Comparison of ENCODE assay signal across 12 cellular contexts in the genomic region with DNA sequence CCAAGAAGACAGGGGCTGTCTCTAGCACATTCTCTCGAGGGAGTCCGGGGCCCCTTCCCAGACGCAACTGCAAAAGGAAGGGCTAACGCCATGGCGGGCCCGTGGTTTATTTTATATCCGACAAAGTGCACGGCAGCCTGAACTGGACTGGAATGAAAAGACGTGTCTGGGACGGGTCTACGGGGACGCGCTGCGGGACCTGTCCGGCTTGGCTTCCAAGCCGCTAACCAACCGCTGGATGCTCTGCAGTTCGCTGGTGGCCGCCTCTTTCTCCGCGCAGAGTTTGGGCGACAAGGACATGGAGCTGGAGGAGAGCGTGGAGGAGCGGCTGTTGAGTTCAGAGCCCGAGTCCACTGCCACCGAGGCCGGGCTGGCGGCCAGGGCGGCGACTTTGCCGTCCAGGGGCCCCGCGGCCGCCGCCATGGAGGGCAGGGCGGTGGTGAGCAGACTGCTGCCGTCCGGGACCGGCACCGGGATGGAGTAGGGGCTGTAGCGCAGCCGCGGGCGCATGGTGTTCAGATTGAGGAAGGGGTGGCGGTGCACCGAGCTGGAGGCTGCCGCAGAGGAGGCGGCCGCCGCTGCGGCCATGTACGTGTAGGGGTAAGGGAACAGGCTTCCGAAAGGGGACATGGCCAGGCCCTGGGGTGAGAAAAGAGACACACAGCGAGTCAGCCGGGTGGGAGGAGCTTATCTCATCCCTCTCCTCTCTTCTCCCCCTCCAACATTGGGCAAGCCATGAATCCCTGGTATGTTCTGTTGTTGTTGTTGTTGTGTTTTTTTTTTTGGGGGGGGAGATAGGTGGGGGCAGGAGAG. TPM values are rescaled to one million over a fixed set of nuclear protein-coding genes. Genes with fewer than 3 reads are reported as not detected.
A peak's percentile ranks its signal among the peaks of the same experiment; 100 is the strongest.
DNase-seq lines count a peak whose midpoint lies in the region; ATAC-seq and TF ChIP-seq lines count a peak whose summit lies in the region.
"Had no signal": no experiment of that assay in that cellular context is flagged by ENCODE, and none has a peak within 500 bp of the region (broad histone marks: within the 10 kb centered on the region; RNA-seq: fewer than 3 reads in every experiment).

No MANE protein-coding gene starts in this region.

- ATAC-seq in stimulated activated memory B cell treated with anti-CD40 and anti-IgM and Interleukin-4, amounts not matched to agents 10 μg/mL and 1 μg/mL and 100 μg/mL, for 72 hours, result no peak

- no peaks in the 10 kb centered on the region for H3K36me3 Mint-ChIP-seq in stimulated activated memory B cell treated with anti-CD40 and anti-IgM and Interleukin-4, amounts not matched to agents 10 μg/mL and 1 μg/mL and 100 μg/mL, for 72 hours

- no peaks in the 10 kb centered on the region for H3K36me3 ChIP-seq in sigmoid colon

- peaks cover 0 to 18% (median 17%) of the 10 kb centered on the region in 4 donors for H3K4me1 ChIP-seq in sigmoid colon

- no peak for TF ChIP-seq POLR2A in sigmoid colon (IDR thresholded peaks at IDR 0.05)

- intact Hi-C loops in sigmoid colon (cut with DNase I), result no loop called here

- peaks cover 52% of the 10 kb centered on the region for H3K27me3 Mint-ChIP-seq in stimulated activated memory B cell treated with anti-CD40 and anti-IgM and Interleukin-4, amounts not matched to agents 10 μg/mL and 1 μg/mL and 100 μg/mL, for 72 hours

- DNase-seq in EL (peak; percentile 78), hepatic stellate cell (ENCODE audit: low spot score) (peak; percentile 79), sigmoid colon (no peak), iPS-NIHi11 (ENCODE audit: low spot score) (no peak), dermis blood vessel endothelial cell (no peak), KG1 (lab: John Stamatoyannopoulos, UW) (no peak)
- DNase-seq: amygdala, esophagus squamous epithelium, NCI-H748 treated with DMSO at 0.1 percent for 48 hours had no signal

- H3K4me3 Mint-ChIP-seq in stimulated activated memory B cell treated with anti-CD40 and anti-IgM and Interleukin-4, amounts not matched to agents 10 μg/mL and 1 μg/mL and 100 μg/mL, for 72 hours, result no peak overlapping the region

- peak overlapping the region in 3 of 4 donors; percentile 12 to 18 (median 17) for H3K4me3 ChIP-seq in sigmoid colon
- H3K4me3 ChIP-seq: esophagus squamous epithelium had no signal

- 46 to 84% methylated on average over 55 of the region's 55 CpGs for WGBS in sigmoid colon, 2 donors

- H3K4me1 Mint-ChIP-seq in stimulated activated memory B cell treated with anti-CD40 and anti-IgM and Interleukin-4, amounts not matched to agents 10 μg/mL and 1 μg/mL and 100 μg/mL, for 72 hours, result peaks cover 10% of the 10 kb centered on the region

- peak overlapping the region; percentile 97 for H3K27ac ChIP-seq in VCaP
- H3K27ac ChIP-seq in sigmoid colon, result peak overlapping the region in 3 of 4 donors; percentile 38 to 47 (median 40)

- TF ChIP-seq EP300 in sigmoid colon (IDR thresholded peaks at IDR 0.05), result no peak

- no peaks in the 10 kb centered on the region for H3K9me3 Mint-ChIP-seq in stimulated activated memory B cell treated with anti-CD40 and anti-IgM and Interleukin-4, amounts not matched to agents 10 μg/mL and 1 μg/mL and 100 μg/mL, for 72 hours

- no peak for TF ChIP-seq CTCF in VCaP (conservative IDR thresholded peaks at IDR 0.05)
- no peak for TF ChIP-seq CTCF in sigmoid colon (IDR thresholded peaks at IDR 0.05)

- no peak overlapping the region for H3K27ac Mint-ChIP-seq in stimulated activated memory B cell treated with anti-CD40 and anti-IgM and Interleukin-4, amounts not matched to agents 10 μg/mL and 1 μg/mL and 100 μg/mL, for 72 hours

- peaks cover 11 to 46% (median 30%) of the 10 kb centered on the region in 3 donors for H3K27me3 ChIP-seq in sigmoid colon

- H3K9me3 ChIP-seq in sigmoid colon, result no peaks in the 10 kb centered on the region
- H3K9me3 ChIP-seq: esophagus squamous epithelium had no signal

RNA-seq across cellular contexts. Expression of gene TBX3, which starts 12.1 kb away (rescaled TPM):
- 1 to 10 TPM; 6.2 to 9.7 (median 7.6) TPM for total RNA-seq in sigmoid colon
- 1 to 10 TPM; 2.3 to 5.3 (median 2.4) TPM for polyA plus RNA-seq in sigmoid colon
- total RNA-seq in dermis blood vessel endothelial cell, result 2.4 and 2.5 TPM in 2 replicates
- total RNA-seq: T-helper 1 cell treated with Interleukin-12 subunit alpha and Interleukin-12 subunit beta and Interleukin-4 antibody, amounts not matched to agents 30 ng/mL and 1 ng/mL, for 36 hours had no signal

Comparison
In these comparisons a context has a peak if more than half of its experiments do, and no peak if none do; other contexts are left out.
1. DNase-seq: peak in EL (single experiment) and hepatic stellate cell (single experiment); none in sigmoid colon (single experiment), iPS-NIHi11 (single experiment), dermis blood vessel endothelial cell (single experiment) and KG1 (single experiment).